ENCODE assay signal across 10 cellular contexts in genomic region chr11:86039094-86039493, GRCh38.
"Had no signal": no experiment of that assay in that cellular context is flagged by ENCODE, and none has a peak within 500 bp of the region (broad histone marks: within the 10 kb centered on the region; RNA-seq: fewer than 3 reads in every experiment).

No MANE protein-coding gene starts in this region.

- H3K27ac Mint-ChIP-seq: activated CD4-positive, alpha-beta T cell treated with anti-CD3 and anti-CD28 coated beads, Interleukin-2, amount 10 ng/mL, durations not matched to agents 24 days and 14 days had no signal

- H3K36me3 ChIP-seq: esophagus muscularis mucosa, ovary, transverse colon had no signal

- H3K27me3 ChIP-seq: esophagus muscularis mucosa, ovary, transverse colon had no signal

- H3K9me3 Mint-ChIP-seq: activated CD4-positive, alpha-beta T cell treated with anti-CD3 and anti-CD28 coated beads, Interleukin-2, amount 10 ng/mL, durations not matched to agents 24 days and 14 days had no signal

- H3K4me3 ChIP-seq: esophagus muscularis mucosa, ovary, transverse colon had no signal

- H3K27me3 Mint-ChIP-seq: activated CD4-positive, alpha-beta T cell treated with anti-CD3 and anti-CD28 coated beads, Interleukin-2, amount 10 ng/mL, durations not matched to agents 24 days and 14 days had no signal

- H3K27ac ChIP-seq: ovary, transverse colon, VCaP had no signal

- H3K9me3 ChIP-seq: esophagus muscularis mucosa, ovary, transverse colon had no signal

- DNase-seq: activated CD4-positive, alpha-beta T cell treated with anti-CD3 and anti-CD28 coated beads, Interleukin-2, amount 10 ng/mL, durations not matched to agents 24 days and 14 days; activated gamma-delta T cell treated with Interleukin-2 at 50 U/mL for 16 hours; caudate nucleus; glutamatergic neuron; ovary; stimulated activated CD4-positive, alpha-beta T cell treated with anti-CD3 and anti-CD28 coated beads, Interleukin-15, amount 100 ng/mL, for 24 hours; stimulated activated CD4-positive, alpha-beta T cell treated with anti-CD3 and anti-CD28 coated beads, Interleukin-4, amount 100 ng/mL, for 24 hours; transverse colon had no signal

- H3K4me3 Mint-ChIP-seq: activated CD4-positive, alpha-beta T cell treated with anti-CD3 and anti-CD28 coated beads, Interleukin-2, amount 10 ng/mL, durations not matched to agents 24 days and 14 days had no signal
